8 cellular contexts compared by ENCODE assay signal in genomic region chr1:9128520-9129371, GRCh38. TPM values are rescaled to one million over a fixed set of nuclear protein-coding genes. Genes with fewer than 3 reads are reported as not detected.
DNase-seq lines count a peak whose midpoint lies in the region; ATAC-seq and TF ChIP-seq lines count a peak whose summit lies in the region.

GPR157 (minus strand) TSS chr1:9129102; CDS start chr1:9129027, 75 bp downstream.

- TF ChIP-seq POLR2A in adrenal gland (IDR thresholded peaks at IDR 0.05) = peak; percentile 61 to 87

- peak within 1 kb of the TSS; percentile 82 to 88 for H3K27ac Mint-ChIP-seq in T-cell

- peak within 1 kb of the TSS in 3 of 4 donors; percentile 40 to 76 (median 50) for H3K4me3 ChIP-seq in adrenal gland
- no peak within 1 kb of the TSS for H3K4me3 ChIP-seq in WERI-Rb-1 (ENCODE audit: low read depth, low read length)

- WGBS in adrenal gland, 4 donors = 2 to 10% (median 3%) methylated on average over 4 to 101 of the region's 102 CpGs

- H3K36me3 Mint-ChIP-seq in T-cell = no peaks in the 10 kb centered on the region

- H3K27ac ChIP-seq in adrenal gland (peak within 1 kb of the TSS; percentile 43 to 95 (median 78)), WERI-Rb-1 (no peak within 1 kb of the TSS)

- POLR2A ChIA-PET in T-cell (lab: Charles Lee) = interaction anchor here (0.6 to 0.7 kb wide), 2 partner anchors 10 to 59 kb away, joined by 3 to 4 read pairs; no protein-coding TSS in a partner anchor

- ATAC-seq in GM19463 (IDR thresholded peaks at IDR 0.05; ENCODE audit: unreplicated experiment) (peak; percentile 69), T-cell (replicated peaks in 1 of 4) (peak; percentile 81 to 96 (median 90)), left ventricle myocardium superior (peak; percentile 93)

- no peaks in the 10 kb centered on the region for H3K9me3 Mint-ChIP-seq in T-cell

- CTCF ChIA-PET in T-cell (lab: Charles Lee) = interaction anchor here (0.5 to 0.6 kb wide), 3 partner anchors 287 to 1090 kb away, joined by 3 to 10 read pairs (median 4); no protein-coding TSS in a partner anchor

- H3K27me3 ChIP-seq in adrenal gland = no peaks in the 10 kb centered on the region
- no peaks in the 10 kb centered on the region for H3K27me3 ChIP-seq in WERI-Rb-1 (ENCODE audit: insufficient read depth, low read depth, severe bottlenecking)

- peak within 1 kb of the TSS; percentile 86 to 90 (median 87) for H3K4me3 Mint-ChIP-seq in T-cell

- H3K4me1 ChIP-seq in adrenal gland (replicated peaks in 1 of 2) = peaks cover 6 to 24% of the 10 kb centered on the region in 2 donors

- H3K27me3 Mint-ChIP-seq in T-cell = no peaks in the 10 kb centered on the region

- H3K36me3 ChIP-seq in adrenal gland (replicated peaks in 1 of 2) = no peaks in the 10 kb centered on the region
- H3K36me3 ChIP-seq in WERI-Rb-1 = no peaks in the 10 kb centered on the region

- peak; percentile 88 for DNase-seq in COLO829 (ENCODE audit: low spot score)
- peak; percentile 57 for DNase-seq in HT1080 (ENCODE audit: low read depth)
- peak; percentile 31 to 83 (median 68) for DNase-seq in T-cell
- DNase-seq in adrenal gland = peak; percentile 90 to 93 (median 93)
- DNase-seq in left ventricle myocardium superior = peak; percentile 96
- peak; percentile 67 for DNase-seq in retina
- no peak for DNase-seq in WERI-Rb-1

- no peak for TF ChIP-seq CTCF in adrenal gland (IDR thresholded peaks at IDR 0.05)
- no peak for TF ChIP-seq CTCF in WERI-Rb-1 (IDR thresholded peaks at IDR 0.05; ENCODE audit: low read depth, low read length)

- peaks cover 35 to 39% (median 37%) of the 10 kb centered on the region in 3 donors for H3K4me1 Mint-ChIP-seq in T-cell

- H3K9me3 ChIP-seq in adrenal gland (replicated peaks in 1 of 3) (no peaks in the 10 kb centered on the region), WERI-Rb-1 (ENCODE audit: severe bottlenecking) (no peaks in the 10 kb centered on the region)

- intact Hi-C loops in adrenal gland (cut with DNase I) = no loop called here
- intact Hi-C loops in left ventricle myocardium superior (cut with micrococcal nuclease) = no loop called here

RNA-seq across cellular contexts. Expression of gene GPR157, which starts in this region (rescaled TPM):
- 3.6 and 3.8 TPM in 2 replicates for total RNA-seq in HT1080 (2014; rRNA removed; shearing (Covaris generic))
- 3.4 and 4.1 TPM in 2 replicates for polyA plus RNA-seq in HT1080 (2015; cell fraction: cytosol; rRNA removed)
- 4.5 and 7.4 TPM in 2 replicates for polyA plus RNA-seq in HT1080 (2015; cell fraction: nucleus; rRNA removed)
- 10 to 100 TPM in 1 of 5 donors, 1 to 10 TPM in 4; 7.1 to 10.7 (median 8.9) TPM for total RNA-seq in T-cell
- total RNA-seq in adrenal gland = 10 to 100 TPM in 4 of 8 donors, 1 to 10 TPM in 4; 5.0 to 16.8 (median 9.8) TPM
- polyA plus RNA-seq in adrenal gland = 1 to 10 TPM; 2.0 to 6.7 (median 2.9) TPM
- 42.2 TPM for total RNA-seq in left ventricle myocardium superior
